19 cellular contexts compared by ENCODE assay signal in genomic region chr5:175513726-175514125, GRCh38.
"Had no signal": no experiment of that assay in that cellular context is flagged by ENCODE, and none has a peak within 500 bp of the region (broad histone marks: within the 10 kb centered on the region; RNA-seq: fewer than 3 reads in every experiment).

No MANE protein-coding gene starts in this region.

- ATAC-seq: left colon; Right ventricle myocardium inferior; stimulated activated effector memory CD8-positive, alpha-beta T cell treated with anti-CD3 and anti-CD28 coated beads, Interleukin-12 subunit alpha, Interleukin-12 subunit beta, amount 100 ng/mL, for 72 hours had no signal

- DNase-seq: activated B cell treated with CpG ODN at 0.5 μM for 24 hours; activated effector memory CD4-positive, alpha-beta T cell treated with anti-CD3 and anti-CD28 coated beads, Interleukin-2, amount 50 U/mL, for 16 hours; amniotic stem cell; brain microvascular endothelial cell; cerebellar nuclear complex; dermis blood vessel endothelial cell; hypothalamus; left colon; naive B cell; occipital lobe; right cardiac atrium had no signal

- H3K4me3 Mint-ChIP-seq: activated B cell treated with CpG ODN at 0.5 μM for 24 hours; naive B cell; stimulated activated effector memory CD8-positive, alpha-beta T cell treated with anti-CD3 and anti-CD28 coated beads, Interleukin-12 subunit alpha, Interleukin-12 subunit beta, amount 100 ng/mL, for 72 hours; type B pancreatic cell had no signal

- H3K4me2 ChIP-seq: smooth muscle cell had no signal

- H3K9me3 Mint-ChIP-seq: type B pancreatic cell had no signal

- H3K27ac Mint-ChIP-seq: activated B cell treated with CpG ODN at 0.5 μM for 24 hours; progenitor cell of endocrine pancreas; stimulated activated effector memory CD8-positive, alpha-beta T cell treated with anti-CD3 and anti-CD28 coated beads, Interleukin-12 subunit alpha, Interleukin-12 subunit beta, amount 100 ng/mL, for 72 hours; type B pancreatic cell had no signal

- H3K4me1 Mint-ChIP-seq: activated B cell treated with CpG ODN at 0.5 μM for 24 hours, naive B cell had no signal

- H3K4me3 ChIP-seq: lung, SK-N-MC, smooth muscle cell had no signal

- H3K27me3 Mint-ChIP-seq: activated B cell treated with CpG ODN at 0.5 μM for 24 hours, naive B cell, progenitor cell of endocrine pancreas, type B pancreatic cell had no signal

- H3K27ac ChIP-seq: brain microvascular endothelial cell, SK-N-MC had no signal

- FAIRE-seq: TTC549 had no signal

- H3K27me3 ChIP-seq: brain microvascular endothelial cell had no signal
